Comparison of ENCODE assay signal across 8 cellular contexts in the genomic region with DNA sequence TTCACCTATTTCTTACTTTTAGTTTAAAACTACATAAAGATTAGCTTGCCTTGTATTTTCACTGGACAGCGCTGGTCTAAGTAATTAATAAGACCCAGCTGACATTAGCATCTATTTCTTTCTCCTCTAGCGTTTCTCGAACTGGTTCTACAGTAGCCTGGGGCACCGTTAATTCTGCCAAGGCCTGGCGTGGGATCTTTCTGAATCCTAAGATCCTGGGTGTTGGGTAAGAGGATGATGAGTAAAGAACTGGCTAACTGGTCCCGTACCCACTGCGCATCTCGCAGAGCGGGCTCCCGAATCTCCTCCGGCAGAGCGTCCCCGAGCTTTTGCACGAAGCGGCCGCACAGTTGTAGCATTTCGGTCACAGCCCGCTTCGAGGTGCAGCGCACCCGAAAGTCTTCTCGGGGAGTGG. TPM values are rescaled to one million over a fixed set of nuclear protein-coding genes. Genes with fewer than 3 reads are reported as not detected.
DNase-seq lines count a peak whose midpoint lies in the region; ATAC-seq and TF ChIP-seq lines count a peak whose summit lies in the region.

No MANE protein-coding gene starts in this region.

- H3K4me3 Mint-ChIP-seq in activated CD8-positive, alpha-beta memory T cell treated with anti-CD3 and anti-CD28 coated beads, Interleukin-2, amount 10 ng/mL, durations not matched to agents 7 days and 5 days, result peak overlapping the region; percentile 92
- peak overlapping the region; percentile 100 for H3K4me3 Mint-ChIP-seq in WTC11

- H3K4me3 ChIP-seq in HAP-1, result peak overlapping the region; percentile 94

- no peak for TF ChIP-seq CTCF in WTC11 (IDR thresholded peaks at IDR 0.05)

- peak overlapping the region; percentile 95 for H3K27ac Mint-ChIP-seq in activated CD8-positive, alpha-beta memory T cell treated with anti-CD3 and anti-CD28 coated beads, Interleukin-2, amount 10 ng/mL, durations not matched to agents 7 days and 5 days
- H3K27ac Mint-ChIP-seq in WTC11, result peak overlapping the region; percentile 99

- CTCF ChIA-PET in activated CD8-positive, alpha-beta memory T cell treated with anti-CD3 and anti-CD28 coated beads, Interleukin-2, amount 10 ng/mL, durations not matched to agents 7 days and 5 days (lab: Charles Lee), result interaction anchor here (0.6 to 5.2 kb wide), 18 partner anchors 9 to 336 kb away, joined by 3 to 36 read pairs (median 4); no protein-coding TSS in a partner anchor
- CTCF ChIA-PET in WTC11 (lab: Charles Lee), result interaction anchor here (0.9 to 1.8 kb wide), 4 partner anchors 24 to 183 kb away, joined by 3 to 8 read pairs (median 4); a partner anchor contains a TSS

- H3K9me3 ChIP-seq in HAP-1, result no peaks in the 10 kb centered on the region

- in situ Hi-C loops in HAP-1 (cut with MboI; ENCODE audit: low sequenced_read_pairs), result no loop called here

- ATAC-seq in activated CD8-positive, alpha-beta memory T cell treated with anti-CD3 and anti-CD28 coated beads, Interleukin-2, amount 10 ng/mL, durations not matched to agents 7 days and 5 days, result peak; percentile 76
- ATAC-seq in WTC11 (peak; percentile 59), Right ventricle myocardium superior (ENCODE audit: poor library complexity) (peak; percentile 67)

- DNase-seq in activated CD8-positive, alpha-beta memory T cell treated with anti-CD3 and anti-CD28 coated beads, Interleukin-2, amount 10 ng/mL, durations not matched to agents 7 days and 5 days, result no peak
- no peak for DNase-seq in activated CD8-positive, alpha-beta memory T cell treated with anti-CD3 and anti-CD28 coated beads, Interleukin-2, amount 50 U/mL, for 4 hours
- DNase-seq in HAP-1 (ENCODE audit: low spot score in 2 of 2) (no peak), M059J (ENCODE audit: low read depth) (peak; percentile 78), WTC11 (ENCODE audit: low spot score) (no peak), Right ventricle myocardium superior (no peak), renal cortical epithelial cell (ENCODE audit: low read depth) (peak; percentile 47), HT-29 (ENCODE audit: low spot score) (no peak)

- no peaks in the 10 kb centered on the region for H3K27me3 Mint-ChIP-seq in activated CD8-positive, alpha-beta memory T cell treated with anti-CD3 and anti-CD28 coated beads, Interleukin-2, amount 10 ng/mL, durations not matched to agents 7 days and 5 days
- no peaks in the 10 kb centered on the region for H3K27me3 Mint-ChIP-seq in WTC11 (ENCODE audit: low read depth)

- no peaks in the 10 kb centered on the region for H3K9me3 Mint-ChIP-seq in activated CD8-positive, alpha-beta memory T cell treated with anti-CD3 and anti-CD28 coated beads, Interleukin-2, amount 10 ng/mL, durations not matched to agents 7 days and 5 days (ENCODE audit: low read depth)
- H3K9me3 Mint-ChIP-seq in WTC11, result no peaks in the 10 kb centered on the region

- peaks cover 41% of the 10 kb centered on the region for H3K4me1 Mint-ChIP-seq in activated CD8-positive, alpha-beta memory T cell treated with anti-CD3 and anti-CD28 coated beads, Interleukin-2, amount 10 ng/mL, durations not matched to agents 7 days and 5 days
- H3K4me1 Mint-ChIP-seq in WTC11, result peaks cover 28% of the 10 kb centered on the region

- H3K27me3 ChIP-seq in HAP-1 (ENCODE audit: low read depth), result no peaks in the 10 kb centered on the region

- peaks cover 10% of the 10 kb centered on the region for H3K36me3 ChIP-seq in HAP-1 (replicated peaks)

- intact Hi-C loops in Right ventricle myocardium superior (cut with DNase I), result no loop called here

- POLR2A ChIA-PET in WTC11 (lab: Charles Lee), result interaction anchor here (0.6 to 1.7 kb wide), 2 partner anchors 67 to 270 kb away, joined by 3 to 5 read pairs; a partner anchor contains a TSS

- H3K36me3 Mint-ChIP-seq in activated CD8-positive, alpha-beta memory T cell treated with anti-CD3 and anti-CD28 coated beads, Interleukin-2, amount 10 ng/mL, durations not matched to agents 7 days and 5 days, result peaks cover 20% of the 10 kb centered on the region
- H3K36me3 Mint-ChIP-seq in WTC11, result peaks cover 31% of the 10 kb centered on the region

- H3K4me1 ChIP-seq in HAP-1, result peaks cover 14% of the 10 kb centered on the region; the same call in 1 of the 2 replicates

TF ChIP-seq in WTC11, 78 proteins besides CTCF, POLR2A, EP300 and RAD21:
- TF ChIP-seq GTF2I (CRISPR knock-in tag; conservative IDR thresholded peaks at IDR 0.05) (no peak), ZNF121 (CRISPR knock-in tag; IDR thresholded peaks at IDR 0.05) (peak; percentile 97)

RNA-seq across cellular contexts. Expression of a gene that starts 0.3 kb away (rescaled TPM):
- 10 to 100 TPM; 39.7 to 48.5 TPM for total RNA-seq in activated CD8-positive, alpha-beta memory T cell treated with anti-CD3 and anti-CD28 coated beads, Interleukin-2, amount 10 ng/mL, durations not matched to agents 7 days and 5 days
- 44.5 and 87.9 TPM in 2 replicates for total RNA-seq in M059J (2014; rRNA removed; shearing (Covaris generic))
- 55.7 to 60.8 TPM (median 57.2 TPM) in 3 replicates for total RNA-seq in WTC11 (2021)
- total RNA-seq in Right ventricle myocardium superior, result 24.6 TPM
- 31.8 and 38.4 TPM in 2 replicates for total RNA-seq in renal cortical epithelial cell
- 19.4 and 28.8 TPM in 2 replicates for total RNA-seq in HT-29 (2014; rRNA removed; shearing (Covaris generic))

RNA-seq across cellular contexts. Expression of a gene that starts 0.4 kb away (rescaled TPM):
- 10 to 100 TPM; 13.7 to 22.1 TPM for total RNA-seq in activated CD8-positive, alpha-beta memory T cell treated with anti-CD3 and anti-CD28 coated beads, Interleukin-2, amount 10 ng/mL, durations not matched to agents 7 days and 5 days
- total RNA-seq in M059J (2014; rRNA removed; shearing (Covaris generic)), result 12.5 and 15.7 TPM in 2 replicates
- total RNA-seq in WTC11 (2021) (19.3 to 21.5 TPM (median 20.9 TPM) in 3 replicates), Right ventricle myocardium superior (22.0 TPM), renal cortical epithelial cell (16.0 and 17.6 TPM in 2 replicates)
- total RNA-seq in HT-29 (2014; rRNA removed; shearing (Covaris generic)), result 1.4 and 4.1 TPM in 2 replicates

RNA-seq across cellular contexts. Expression of a gene that starts 56.2 kb away (rescaled TPM):
- not detected for total RNA-seq in activated CD8-positive, alpha-beta memory T cell treated with anti-CD3 and anti-CD28 coated beads, Interleukin-2, amount 10 ng/mL, durations not matched to agents 7 days and 5 days
- total RNA-seq in M059J (2014; rRNA removed; shearing (Covaris generic)), result 1.8 TPM in 1 of 2 replicates, not detected in the other
- 0.73 to 0.90 TPM (median 0.82 TPM) in 3 replicates for total RNA-seq in WTC11 (2021)
- not detected for total RNA-seq in Right ventricle myocardium superior
- total RNA-seq in renal cortical epithelial cell, result 0.30 TPM in 1 of 2 replicates, not detected in the other
- total RNA-seq in HT-29 (2014; rRNA removed; shearing (Covaris generic)), result not detected in 2 replicates

Comparison
In these comparisons a context has a peak if more than half of its experiments do, and no peak if none do; other contexts are left out.
1. DNase-seq: peak in M059J (single experiment) and renal cortical epithelial cell (single experiment); none in activated CD8-positive, alpha-beta memory T cell treated with anti-CD3 and anti-CD28 coated beads, Interleukin-2, amount 10 ng/mL, durations not matched to agents 7 days and 5 days (single experiment), activated CD8-positive, alpha-beta memory T cell treated with anti-CD3 and anti-CD28 coated beads, Interleukin-2, amount 50 U/mL, for 4 hours (single experiment), HAP-1 (0 of 2), WTC11 (single experiment), Right ventricle myocardium superior (single experiment) and HT-29 (single experiment).
2. Peak in every context shown above with its lines, with median percentiles within 50 percentile points of each other: ATAC-seq.